Comparison of ENCODE assay signal across 1 cellular context in genomic region chr2:30197570-30197969, GRCh38.
TF ChIP-seq lines count a peak whose summit lies in the region.

No MANE protein-coding gene starts in this region.

TF ChIP-seq in K562, 482 proteins besides CTCF, POLR2A, EP300 and RAD21:
- no peak for TF ChIP-seq IRF9 (tag; IDR thresholded peaks at IDR 0.05)
